Comparison of ENCODE assay signal across 8 cellular contexts in the genomic region with DNA sequence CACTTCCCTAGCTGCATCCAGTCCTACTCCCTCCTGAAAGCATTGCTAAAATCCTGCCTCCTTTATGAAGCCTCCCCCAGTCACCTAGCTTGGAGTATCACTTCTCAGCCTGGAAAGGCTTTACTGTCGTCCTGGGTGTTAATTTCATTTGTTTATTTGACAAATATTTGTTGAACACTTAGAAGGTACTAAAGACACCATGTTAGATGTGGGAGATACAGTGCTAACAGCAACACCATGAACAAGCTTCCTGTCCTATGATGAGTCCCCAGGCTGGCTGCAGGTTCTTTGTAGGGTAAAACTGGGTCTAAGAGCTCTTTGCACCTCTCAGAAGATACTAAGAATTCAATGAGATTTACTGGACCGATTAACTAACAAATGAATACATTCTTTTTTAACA.
A peak's percentile ranks its signal among the peaks of the same experiment; 100 is the strongest.
DNase-seq lines count a peak whose midpoint lies in the region; ATAC-seq and TF ChIP-seq lines count a peak whose summit lies in the region.

No MANE protein-coding gene starts in this region.

- H3K36me3 Mint-ChIP-seq in activated naive CD8-positive, alpha-beta T cell treated with anti-CD3 and anti-CD28 coated beads, Interleukin-2, amount 10 ng/mL, durations not matched to agents 7 days and 5 days = no peaks in the 10 kb centered on the region
- no peaks in the 10 kb centered on the region for H3K36me3 Mint-ChIP-seq in neural crest cell (ENCODE audit: low read depth)
- peaks cover 2% of the 10 kb centered on the region for H3K36me3 Mint-ChIP-seq in T-helper 17 cell (ENCODE audit: low read depth)

- peak; percentile 21 for ATAC-seq in HG02610 (IDR thresholded peaks at IDR 0.05; ENCODE audit: unreplicated experiment)
- ATAC-seq in activated naive CD8-positive, alpha-beta T cell treated with anti-CD3 and anti-CD28 coated beads, Interleukin-2, amount 10 ng/mL, durations not matched to agents 7 days and 5 days (ENCODE audit: low read depth) = peak; percentile 72
- ATAC-seq in T-helper 17 cell = no peak

- no peak for TF ChIP-seq CTCF in neural crest cell (conservative IDR thresholded peaks at IDR 0.05)
- TF ChIP-seq CTCF in coronary artery (IDR thresholded peaks at IDR 0.05) = no peak

- no peak overlapping the region for H3K4me3 Mint-ChIP-seq in activated naive CD8-positive, alpha-beta T cell treated with anti-CD3 and anti-CD28 coated beads, Interleukin-2, amount 10 ng/mL, durations not matched to agents 7 days and 5 days
- H3K4me3 Mint-ChIP-seq in neural crest cell = no peak overlapping the region
- no peak overlapping the region for H3K4me3 Mint-ChIP-seq in T-helper 17 cell

- POLR2A ChIA-PET in activated naive CD8-positive, alpha-beta T cell treated with anti-CD3 and anti-CD28 coated beads, Interleukin-2, amount 10 ng/mL, durations not matched to agents 7 days and 5 days (lab: Charles Lee) = interaction anchor here (0.6 to 1.7 kb wide), 4 partner anchors 12 to 229 kb away, joined by 3 to 7 read pairs (median 4); no protein-coding TSS in a partner anchor

- H3K27ac ChIP-seq in coronary artery = peak overlapping the region in 1 of 2 donors; percentile 81

- H3K27ac Mint-ChIP-seq in activated naive CD8-positive, alpha-beta T cell treated with anti-CD3 and anti-CD28 coated beads, Interleukin-2, amount 10 ng/mL, durations not matched to agents 7 days and 5 days = peak overlapping the region; percentile 40
- peak overlapping the region; percentile 19 for H3K27ac Mint-ChIP-seq in neural crest cell (ENCODE audit: unreplicated experiment)
- no peak overlapping the region for H3K27ac Mint-ChIP-seq in T-helper 17 cell

- no peaks in the 10 kb centered on the region for H3K27me3 Mint-ChIP-seq in activated naive CD8-positive, alpha-beta T cell treated with anti-CD3 and anti-CD28 coated beads, Interleukin-2, amount 10 ng/mL, durations not matched to agents 7 days and 5 days
- no peaks in the 10 kb centered on the region for H3K27me3 Mint-ChIP-seq in neural crest cell (ENCODE audit: low read depth)
- H3K27me3 Mint-ChIP-seq in T-helper 17 cell = peaks cover 10% of the 10 kb centered on the region

- H3K9me3 Mint-ChIP-seq in activated naive CD8-positive, alpha-beta T cell treated with anti-CD3 and anti-CD28 coated beads, Interleukin-2, amount 10 ng/mL, durations not matched to agents 7 days and 5 days = no peaks in the 10 kb centered on the region
- H3K9me3 Mint-ChIP-seq in neural crest cell = no peaks in the 10 kb centered on the region

- no peaks in the 10 kb centered on the region for H3K9me3 ChIP-seq in T-helper 17 cell (ENCODE audit: control insufficient read depth, low read length, poor library complexity, severe bottlenecking)

- H3K4me3 ChIP-seq in coronary artery = no peak overlapping the region

- DNase-seq in DMS53 treated with DMSO at 0.1 percent for 48 hours (lab: John Stamatoyannopoulos, UW; ENCODE audit: unreplicated experiment) = peak; percentile 90
- DNase-seq in activated naive CD8-positive, alpha-beta T cell treated with anti-CD3 and anti-CD28 coated beads, Interleukin-2, amount 10 ng/mL, durations not matched to agents 7 days and 5 days = no peak
- DNase-seq in neural crest cell (ENCODE audit: low read depth, low spot score) = no peak
- no peak for DNase-seq in RKO (ENCODE audit: low spot score)
- no peak for DNase-seq in coronary artery (ENCODE audit: low spot score)
- no peak for DNase-seq in T-helper 17 cell
- no peak for DNase-seq in stimulated activated CD4-positive, alpha-beta T cell treated with anti-CD3 and anti-CD28 coated beads, Interleukin-2, amount 100 ng/mL, for 24 hours

- peaks cover 20% of the 10 kb centered on the region for H3K4me1 Mint-ChIP-seq in activated naive CD8-positive, alpha-beta T cell treated with anti-CD3 and anti-CD28 coated beads, Interleukin-2, amount 10 ng/mL, durations not matched to agents 7 days and 5 days
- H3K4me1 Mint-ChIP-seq in neural crest cell (peaks cover 75% of the 10 kb centered on the region), T-helper 17 cell (peaks cover 19% of the 10 kb centered on the region)
